Comparison of ENCODE assay signal across 12 cellular contexts in genomic region chr9:90802534-90802933, GRCh38. TPM values are rescaled to one million over a fixed set of nuclear protein-coding genes. Genes with fewer than 3 reads are reported as not detected.
DNase-seq lines count a peak whose midpoint lies in the region; ATAC-seq, FAIRE-seq and TF ChIP-seq lines count a peak whose summit lies in the region.
"Had no signal": no experiment of that assay in that cellular context is flagged by ENCODE, and none has a peak within 500 bp of the region (broad histone marks: within the 10 kb centered on the region; RNA-seq: fewer than 3 reads in every experiment).

No MANE protein-coding gene starts in this region.

- no peaks in the 10 kb centered on the region for H3F3A ChIP-seq in OCI-LY1 (ENCODE audit: insufficient read depth, low read length)

- H3K9me3 ChIP-seq in OCI-LY1 (ENCODE audit: low read length) = no peaks in the 10 kb centered on the region

- H3K4me2 ChIP-seq in OCI-LY1 (ENCODE audit: low read length) = peak overlapping the region; percentile 98

- H3K79me2 ChIP-seq in OCI-LY1 (ENCODE audit: insufficient read depth, low read length) = peaks cover 57% of the 10 kb centered on the region

- H3K4me1 ChIP-seq in OCI-LY1 (ENCODE audit: insufficient read depth, low read length, severe bottlenecking) (peaks cover 61% of the 10 kb centered on the region), rectal smooth muscle tissue (ENCODE audit: control insufficient read depth, insufficient read depth, low read length) (no peaks in the 10 kb centered on the region)

- no peak overlapping the region for H2AFZ ChIP-seq in OCI-LY1 (ENCODE audit: low read length)

- TF ChIP-seq CTCF in OCI-LY1 (IDR thresholded peaks at IDR 0.05; ENCODE audit: low read length) (no peak), epithelial cell of proximal tubule (conservative IDR thresholded peaks at IDR 0.05; ENCODE audit: low read depth, low read length) (no peak), GM10266 (IDR thresholded peaks at IDR 0.05; ENCODE audit: control insufficient read depth, insufficient read depth, low read depth, missing control alignments) (no peak)

- peak overlapping the region; percentile 96 for H3K9ac ChIP-seq in OCI-LY1 (ENCODE audit: low read length)
- no peak overlapping the region for H3K9ac ChIP-seq in rectal smooth muscle tissue (ENCODE audit: low read length)

- no peaks in the 10 kb centered on the region for H4K20me1 ChIP-seq in OCI-LY1 (ENCODE audit: insufficient read depth, low read length)

- no peaks in the 10 kb centered on the region for H3K27me3 ChIP-seq in OCI-LY1 (ENCODE audit: insufficient read depth, low read length)
- no peaks in the 10 kb centered on the region for H3K27me3 ChIP-seq in rectal smooth muscle tissue (ENCODE audit: control insufficient read depth, insufficient read depth, low read length)

- H3K36me3 ChIP-seq in OCI-LY1 (ENCODE audit: insufficient read depth, low read length) (peaks cover 14% of the 10 kb centered on the region; the same call in 1 of the 2 replicates), rectal smooth muscle tissue (ENCODE audit: control insufficient read depth, insufficient read depth, low read length) (no peaks in the 10 kb centered on the region)

- H3K9me2 ChIP-seq in OCI-LY1 (ENCODE audit: low read depth, low read length) = no peaks in the 10 kb centered on the region

- peak overlapping the region; percentile 82 for H3K4me3 ChIP-seq in OCI-LY1 (ENCODE audit: low read depth, low read length, poor library complexity, severe bottlenecking)
- H3K4me3 ChIP-seq in epithelial cell of proximal tubule (ENCODE audit: low read depth, low read length) = peak overlapping the region; percentile 65
- H3K4me3 ChIP-seq in rectal smooth muscle tissue (ENCODE audit: low read length) = peak overlapping the region; percentile 73

- DNase-seq in GM19239 (ENCODE audit: insufficient read length, low spot score) (no peak), epithelial cell of proximal tubule (ENCODE audit: low read depth) (no peak), GM10266 (ENCODE audit: extremely low spot score) (no peak), NCI-H128 (lab: John Stamatoyannopoulos, UW; ENCODE audit: unreplicated experiment) (no peak)
- DNase-seq in stimulated activated CD4-positive, alpha-beta T cell treated with anti-CD3 and anti-CD28 coated beads, Interleukin-15, amount 100 ng/mL, for 24 hours = no peak
- DNase-seq: activated CD8-positive, alpha-beta memory T cell treated with anti-CD3 and anti-CD28 coated beads, Interleukin-2, amount 50 U/mL, for 48 hours; KBM-7 had no signal

- FAIRE-seq in GM19239 (lab: Jason Lieb, UNC) = peak; percentile 70
- FAIRE-seq: H54 had no signal

- ATAC-seq in GM18870 (IDR thresholded peaks at IDR 0.05; ENCODE audit: unreplicated experiment) = no peak

- peak overlapping the region; percentile 96 for H3K27ac ChIP-seq in OCI-LY1 (ENCODE audit: low read depth, low read length, poor library complexity, severe bottlenecking)
- H3K27ac ChIP-seq in rectal smooth muscle tissue (ENCODE audit: low read depth, low read length) = no peak overlapping the region

RNA-seq across cellular contexts. Expression of gene SYK, which starts 0.9 kb away (rescaled TPM):
- 15.7 and 16.9 TPM in 2 replicates for total RNA-seq in epithelial cell of proximal tubule
- total RNA-seq: RPMI7951 had no signal
